Comparison of ENCODE assay signal across 7 cellular contexts in the genomic region with DNA sequence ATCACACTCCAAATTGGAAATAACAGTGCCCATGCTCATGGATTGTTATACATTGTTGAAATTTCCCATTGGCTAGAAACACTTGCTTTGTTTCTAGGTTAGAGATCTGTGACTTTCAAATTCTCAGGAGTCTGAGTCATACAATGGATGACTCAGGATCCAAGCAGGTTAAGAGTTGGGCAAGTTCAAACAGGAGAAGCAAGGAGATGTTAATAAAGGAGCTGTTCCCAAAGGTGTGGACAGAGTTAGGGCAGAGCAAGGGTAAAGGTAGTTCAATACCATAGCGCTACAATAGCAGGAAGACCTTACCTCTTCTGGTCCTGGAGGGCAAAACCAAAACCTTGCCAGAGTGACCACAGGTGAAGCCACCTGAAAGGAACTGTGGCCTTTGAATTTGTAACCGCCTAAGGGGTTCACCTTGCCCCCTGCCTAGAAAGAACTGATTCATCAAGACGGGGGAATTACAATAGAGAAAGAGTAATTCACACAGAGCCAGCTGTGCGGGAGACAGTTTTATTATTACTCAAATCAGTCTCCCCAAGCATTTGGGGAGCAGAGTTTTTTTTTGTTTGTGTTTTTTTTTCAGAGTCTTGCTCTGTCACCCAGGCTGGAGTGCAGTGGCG. TPM values are rescaled to one million over a fixed set of nuclear protein-coding genes. Genes with fewer than 3 reads are reported as not detected.
A peak's percentile ranks its signal among the peaks of the same experiment; 100 is the strongest.
DNase-seq lines count a peak whose midpoint lies in the region; ATAC-seq and TF ChIP-seq lines count a peak whose summit lies in the region.

No MANE protein-coding gene starts in this region.

- no peak overlapping the region; the same call in 1 of the 2 replicates for H3K4me3 ChIP-seq in PC-9

- DNase-seq in H4 (ENCODE audit: low spot score) (peak; percentile 92), PC-9 (peak; percentile 78 to 96), lung microvascular endothelial cell (ENCODE audit: low read depth in 2 of 2) (peak; percentile 49 to 93), mesenteric fat pad (ENCODE audit: low spot score) (no peak)

- intact Hi-C loops in PC-9 (cut with micrococcal nuclease; ENCODE audit: unreplicated experiment) = loop anchor here (1.0 to 5.0 kb wide), 2 partner anchors 16 to 1854 kb away; no protein-coding TSS in a partner anchor

- H3K4me3 Mint-ChIP-seq in brain = peak overlapping the region in 1 of 5 experiments; percentile 70

- ATAC-seq in GM21737 (IDR thresholded peaks at IDR 0.05; ENCODE audit: unreplicated experiment) = no peak
- ATAC-seq in HG03095 (IDR thresholded peaks at IDR 0.05; ENCODE audit: unreplicated experiment) = no peak

- POLR2A ChIA-PET in PC-9 (lab: Charles Lee; ENCODE audit: unreplicated experiment) = interaction anchor here (0.6 to 1.1 kb wide), 5 partner anchors 16 to 1188 kb away, joined by 3 to 8 read pairs (median 3); no protein-coding TSS in a partner anchor

- BruUV-seq in PC-9 (replicated peaks; lab: Mats Ljungman, UMichigan) = TSS peak; percentile 21

- peaks cover 29% of the 10 kb centered on the region for H3K27me3 Mint-ChIP-seq in brain

- no peak for TF ChIP-seq CTCF in PC-9 (conservative IDR thresholded peaks at IDR 0.05)
- no peak for TF ChIP-seq CTCF in brain (conservative IDR thresholded peaks at IDR 0.05)

- H4K20me1 ChIP-seq in PC-9 (ENCODE audit: insufficient read depth) = no peaks in the 10 kb centered on the region

- H3K36me3 ChIP-seq in PC-9 (ENCODE audit: low read depth) = no peaks in the 10 kb centered on the region

- H3K79me2 ChIP-seq in PC-9 (ENCODE audit: low read depth) = no peaks in the 10 kb centered on the region; the same call in 1 of the 2 replicates

- peak overlapping the region; percentile 97 for H3K27ac ChIP-seq in PC-9

- peaks cover 49% of the 10 kb centered on the region for H3F3A ChIP-seq in PC-9 (ENCODE audit: insufficient read depth, low read depth)

- peaks cover 41% of the 10 kb centered on the region for H3K4me1 ChIP-seq in PC-9 (replicated peaks; ENCODE audit: insufficient read depth)

- H3K27me3 ChIP-seq in PC-9 (ENCODE audit: insufficient read depth, low read depth) = no peaks in the 10 kb centered on the region

- H3K4me2 ChIP-seq in PC-9 = peak overlapping the region; percentile 52

- no peak overlapping the region for H2AFZ ChIP-seq in PC-9

- H3K36me3 Mint-ChIP-seq in brain = peaks cover 10% of the 10 kb centered on the region

- CTCF ChIA-PET in PC-9 (lab: Charles Lee) = interaction anchor here (1.2 kb wide), 1 partner anchor 18 kb away, joined by 3 read pairs; no protein-coding TSS in a partner anchor

- H3K9me3 ChIP-seq in PC-9 (ENCODE audit: insufficient read depth, low read depth) = peaks cover 24% of the 10 kb centered on the region

- no peaks in the 10 kb centered on the region for H3K9me2 ChIP-seq in PC-9 (ENCODE audit: insufficient read depth)

- H3K9me3 Mint-ChIP-seq in brain = peaks cover 9 to 20% (median 13%) of the 10 kb centered on the region in 5 experiments

- H3K4me1 Mint-ChIP-seq in brain = peaks cover 31% of the 10 kb centered on the region

- peak overlapping the region in 3 of 5 experiments; percentile 23 to 75 (median 26) for H3K27ac Mint-ChIP-seq in brain

RNA-seq across cellular contexts. Expression of a gene that starts 4.2 kb away (rescaled TPM):
- total RNA-seq in H4 (2014; rRNA removed; shearing (Covaris generic)) = 10.7 and 20.9 TPM in 2 replicates
- total RNA-seq in PC-9 (2021) (6.2 and 7.4 TPM in 2 replicates), lung microvascular endothelial cell (7.8 and 15.1 TPM in 2 replicates), mesenteric fat pad (8.2 TPM)
- polyA plus RNA-seq in brain (ENCODE audit: insufficient read depth, low read depth, low replicate concordance) = 15.5 TPM
